ENCODE assay signal across 1 cellular context in genomic region chr1:204267191-204267601, GRCh38.
TF ChIP-seq lines count a peak whose summit lies in the region.

No MANE protein-coding gene starts in this region.

TF ChIP-seq in IMR-90, 13 proteins besides CTCF, POLR2A, EP300 and RAD21 (continued from another document):
- no peak for TF ChIP-seq USF2 (IDR thresholded peaks at IDR 0.05; ENCODE audit: low read depth, low read length)
- no peak for TF ChIP-seq NFE2L2 (IDR thresholded peaks at IDR 0.05; ENCODE audit: low read depth, low read length)
- TF ChIP-seq CEBPB (IDR thresholded peaks at IDR 0.05; ENCODE audit: low read depth, low read length): no peak
- TF ChIP-seq ELK1 (IDR thresholded peaks at IDR 0.05; ENCODE audit: borderline replicate concordance, low read depth, low read length): no peak
- no peak for TF ChIP-seq MAZ (IDR thresholded peaks at IDR 0.05; ENCODE audit: borderline replicate concordance, low read depth, low read length)
- TF ChIP-seq MAFK (IDR thresholded peaks at IDR 0.05; ENCODE audit: low read depth, low read length): no peak
- no peak for TF ChIP-seq MXI1 (IDR thresholded peaks at IDR 0.05; ENCODE audit: borderline replicate concordance, low read depth, low read length)
- TF ChIP-seq SMC3 (IDR thresholded peaks at IDR 0.05; ENCODE audit: low read depth, low read length): no peak
